In the genomic region with DNA sequence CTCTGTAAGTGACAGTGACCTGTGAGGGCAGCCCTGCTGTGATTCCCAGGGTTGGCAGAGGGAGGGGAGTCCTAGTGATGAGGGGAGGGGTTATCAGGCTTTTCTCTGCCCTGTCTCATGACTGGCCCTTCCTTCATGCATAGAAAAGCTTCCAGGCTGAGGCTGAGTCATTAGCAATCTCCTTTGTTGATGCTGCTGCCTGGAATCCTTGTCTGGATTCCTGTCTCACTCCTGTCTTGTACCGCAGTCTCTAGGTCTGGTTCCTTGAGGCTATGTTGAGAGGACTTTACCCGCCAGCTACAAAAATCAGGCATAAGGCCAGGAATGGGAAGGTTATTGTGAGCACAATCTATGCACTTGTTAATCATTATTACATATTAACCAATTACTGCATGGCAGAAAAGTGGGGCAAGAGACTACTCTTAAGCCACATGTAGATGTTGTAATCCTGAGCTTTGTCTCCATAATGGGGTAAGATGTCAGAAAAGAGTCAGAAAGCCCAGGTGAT, we compare ENCODE assay signal across 1 cellular context.
TF ChIP-seq lines count a peak whose summit lies in the region.

No MANE protein-coding gene starts in this region.

TF ChIP-seq in liver, 16 proteins besides CTCF, POLR2A, EP300 and RAD21:
- TF ChIP-seq, protein P1, sequence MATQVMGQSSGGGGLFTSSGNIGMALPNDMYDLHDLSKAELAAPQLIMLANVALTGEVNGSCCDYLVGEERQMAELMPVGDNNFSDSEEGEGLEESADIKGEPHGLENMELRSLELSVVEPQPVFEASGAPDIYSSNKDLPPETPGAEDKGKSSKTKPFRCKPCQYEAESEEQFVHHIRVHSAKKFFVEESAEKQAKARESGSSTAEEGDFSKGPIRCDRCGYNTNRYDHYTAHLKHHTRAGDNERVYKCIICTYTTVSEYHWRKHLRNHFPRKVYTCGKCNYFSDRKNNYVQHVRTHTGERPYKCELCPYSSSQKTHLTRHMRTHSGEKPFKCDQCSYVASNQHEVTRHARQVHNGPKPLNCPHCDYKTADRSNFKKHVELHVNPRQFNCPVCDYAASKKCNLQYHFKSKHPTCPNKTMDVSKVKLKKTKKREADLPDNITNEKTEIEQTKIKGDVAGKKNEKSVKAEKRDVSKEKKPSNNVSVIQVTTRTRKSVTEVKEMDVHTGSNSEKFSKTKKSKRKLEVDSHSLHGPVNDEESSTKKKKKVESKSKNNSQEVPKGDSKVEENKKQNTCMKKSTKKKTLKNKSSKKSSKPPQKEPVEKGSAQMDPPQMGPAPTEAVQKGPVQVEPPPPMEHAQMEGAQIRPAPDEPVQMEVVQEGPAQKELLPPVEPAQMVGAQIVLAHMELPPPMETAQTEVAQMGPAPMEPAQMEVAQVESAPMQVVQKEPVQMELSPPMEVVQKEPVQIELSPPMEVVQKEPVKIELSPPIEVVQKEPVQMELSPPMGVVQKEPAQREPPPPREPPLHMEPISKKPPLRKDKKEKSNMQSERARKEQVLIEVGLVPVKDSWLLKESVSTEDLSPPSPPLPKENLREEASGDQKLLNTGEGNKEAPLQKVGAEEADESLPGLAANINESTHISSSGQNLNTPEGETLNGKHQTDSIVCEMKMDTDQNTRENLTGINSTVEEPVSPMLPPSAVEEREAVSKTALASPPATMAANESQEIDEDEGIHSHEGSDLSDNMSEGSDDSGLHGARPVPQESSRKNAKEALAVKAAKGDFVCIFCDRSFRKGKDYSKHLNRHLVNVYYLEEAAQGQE (IDR thresholded peaks at IDR 0.05): peak; percentile 54
- peak; percentile 79 for TF ChIP-seq HNF4G (IDR thresholded peaks at IDR 0.05)
- TF ChIP-seq NR2F2 (IDR thresholded peaks at IDR 0.05): no peak
- TF ChIP-seq SP1 (IDR thresholded peaks at IDR 0.05): peak; percentile 93
- TF ChIP-seq, protein P2, sequence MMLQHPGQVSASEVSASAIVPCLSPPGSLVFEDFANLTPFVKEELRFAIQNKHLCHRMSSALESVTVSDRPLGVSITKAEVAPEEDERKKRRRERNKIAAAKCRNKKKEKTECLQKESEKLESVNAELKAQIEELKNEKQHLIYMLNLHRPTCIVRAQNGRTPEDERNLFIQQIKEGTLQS (IDR thresholded peaks at IDR 0.05): peak; percentile 9
- TF ChIP-seq HNF4A (conservative IDR thresholded peaks at IDR 0.05): peak; percentile 83 to 93
- TF ChIP-seq JUND (IDR thresholded peaks at IDR 0.05): peak in 1 of 2 donors; percentile 63
- TF ChIP-seq TAF1 (conservative IDR thresholded peaks at IDR 0.05): no peak
- TF ChIP-seq, protein P3, sequence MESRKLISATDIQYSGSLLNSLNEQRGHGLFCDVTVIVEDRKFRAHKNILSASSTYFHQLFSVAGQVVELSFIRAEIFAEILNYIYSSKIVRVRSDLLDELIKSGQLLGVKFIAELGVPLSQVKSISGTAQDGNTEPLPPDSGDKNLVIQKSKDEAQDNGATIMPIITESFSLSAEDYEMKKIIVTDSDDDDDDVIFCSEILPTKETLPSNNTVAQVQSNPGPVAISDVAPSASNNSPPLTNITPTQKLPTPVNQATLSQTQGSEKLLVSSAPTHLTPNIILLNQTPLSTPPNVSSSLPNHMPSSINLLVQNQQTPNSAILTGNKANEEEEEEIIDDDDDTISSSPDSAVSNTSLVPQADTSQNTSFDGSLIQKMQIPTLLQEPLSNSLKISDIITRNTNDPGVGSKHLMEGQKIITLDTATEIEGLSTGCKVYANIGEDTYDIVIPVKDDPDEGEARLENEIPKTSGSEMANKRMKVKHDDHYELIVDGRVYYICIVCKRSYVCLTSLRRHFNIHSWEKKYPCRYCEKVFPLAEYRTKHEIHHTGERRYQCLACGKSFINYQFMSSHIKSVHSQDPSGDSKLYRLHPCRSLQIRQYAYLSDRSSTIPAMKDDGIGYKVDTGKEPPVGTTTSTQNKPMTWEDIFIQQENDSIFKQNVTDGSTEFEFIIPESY (IDR thresholded peaks at IDR 0.05): peak; percentile 31
- TF ChIP-seq, protein P4, sequence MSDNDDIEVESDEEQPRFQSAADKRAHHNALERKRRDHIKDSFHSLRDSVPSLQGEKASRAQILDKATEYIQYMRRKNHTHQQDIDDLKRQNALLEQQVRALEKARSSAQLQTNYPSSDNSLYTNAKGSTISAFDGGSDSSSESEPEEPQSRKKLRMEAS (IDR thresholded peaks at IDR 0.05): peak; percentile 71
- peak; percentile 52 for TF ChIP-seq YY1 (IDR thresholded peaks at IDR 0.05)
- no peak for TF ChIP-seq EGR1 (IDR thresholded peaks at IDR 0.05; ENCODE audit: low read depth in 2 of 2)
- TF ChIP-seq RXRA (IDR thresholded peaks at IDR 0.05): peak; percentile 80 to 84
- TF ChIP-seq FOXA1 (IDR thresholded peaks at IDR 0.05): no peak
- no peak for TF ChIP-seq GABPA (IDR thresholded peaks at IDR 0.05 in 1 of 2, conservative IDR thresholded peaks at IDR 0.05 in 1 of 2)
- peak; percentile 29 for TF ChIP-seq FOXA2 (IDR thresholded peaks at IDR 0.05)
